ENCODE assay signal across 24 cellular contexts in the genomic region with DNA sequence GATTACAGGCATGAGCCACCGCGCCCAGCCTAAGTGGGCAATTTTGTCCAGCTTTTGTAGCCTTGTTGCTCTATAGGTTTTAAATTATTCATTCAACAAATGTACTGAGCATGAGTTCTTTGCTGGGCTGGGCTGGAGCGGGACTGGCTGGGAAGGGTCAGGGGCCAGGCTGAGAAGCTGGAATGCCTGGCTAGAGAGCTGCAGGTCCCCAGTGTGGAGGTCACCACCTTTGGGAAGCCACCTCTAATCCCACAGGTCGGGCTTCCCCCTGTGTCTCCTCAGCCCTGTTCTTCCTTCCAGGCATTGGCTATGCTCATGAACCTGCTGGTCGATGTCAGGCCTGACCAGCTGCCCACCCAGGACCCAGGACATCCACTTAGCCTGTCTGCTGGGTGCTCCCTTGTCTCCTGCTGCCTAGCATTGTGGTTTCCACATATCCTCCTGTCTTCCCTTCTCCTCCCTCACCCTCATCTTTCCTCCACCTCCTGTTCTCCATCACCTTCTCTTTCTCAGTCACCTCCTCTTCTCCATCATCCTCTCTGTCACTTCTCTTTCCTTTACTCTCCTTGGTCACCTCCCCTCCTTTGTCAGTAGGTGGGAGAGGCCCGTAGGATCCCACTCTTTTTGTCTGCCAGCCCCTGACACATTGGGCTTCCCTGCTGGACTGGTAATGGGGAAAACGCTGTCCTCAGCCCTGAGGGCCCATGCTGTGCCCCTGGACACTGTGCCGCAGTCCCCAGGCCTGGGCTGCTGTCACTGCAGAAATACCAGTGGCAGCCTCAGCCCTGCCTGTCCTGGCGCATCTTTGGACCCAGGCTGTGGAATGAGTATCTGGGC. TPM values are rescaled to one million over a fixed set of nuclear protein-coding genes. Genes with fewer than 3 reads are reported as not detected.
DNase-seq lines count a peak whose midpoint lies in the region; ATAC-seq, FAIRE-seq and TF ChIP-seq lines count a peak whose summit lies in the region.
"Had no signal": no experiment of that assay in that cellular context is flagged by ENCODE, and none has a peak within 500 bp of the region (broad histone marks: within the 10 kb centered on the region; RNA-seq: fewer than 3 reads in every experiment).

No MANE protein-coding gene starts in this region.

- H3K9me3 ChIP-seq in A673 (ENCODE audit: low read depth, low read length, poor library complexity, severe bottlenecking) (no peaks in the 10 kb centered on the region), PC-9 (ENCODE audit: insufficient read depth, low read depth) (peaks cover 28% of the 10 kb centered on the region)
- H3K9me3 ChIP-seq: BLaER1 treated with 17β-estradiol and CSF1 and Interleukin-3, amounts not matched to agents 10 nM and 100 nM had no signal

- H3K36me3 ChIP-seq in A673 (ENCODE audit: insufficient read depth, low read length, poor library complexity, severe bottlenecking), result no peaks in the 10 kb centered on the region
- no peaks in the 10 kb centered on the region for H3K36me3 ChIP-seq in PC-9 (ENCODE audit: low read depth)
- H3K36me3 ChIP-seq: BLaER1 treated with 17β-estradiol and CSF1 and Interleukin-3, amounts not matched to agents 10 nM and 100 nM had no signal

- BruUV-seq in A673 (replicated peaks; lab: Mats Ljungman, UMichigan) (no TSS peak), PC-9 (replicated peaks; lab: Mats Ljungman, UMichigan) (no TSS peak)

- H3K9me2 ChIP-seq in PC-9 (ENCODE audit: insufficient read depth), result no peaks in the 10 kb centered on the region

- POLR2A ChIA-PET in activated CD4-positive, alpha-beta memory T cell treated with anti-CD3 and anti-CD28 coated beads, Interleukin-2, amount 10 ng/mL, durations not matched to agents 7 days and 5 days (lab: Charles Lee), result no interaction called here
- POLR2A ChIA-PET in activated CD4-positive, alpha-beta memory T cell treated with anti-CD3 and anti-CD28 coated beads for 36 hours (lab: Charles Lee), result interaction anchor here (0.6 kb wide), 1 partner anchor 589 kb away, joined by 3 read pairs; no protein-coding TSS in a partner anchor
- POLR2A ChIA-PET in RWPE1 (lab: Yijun Ruan, JAX; ENCODE audit: low non-redundant PET), result interaction anchor here (0.7 kb wide), 1 partner anchor 81 kb away, joined by 6 read pairs; no protein-coding TSS in a partner anchor
- POLR2A ChIA-PET in A673 (lab: Charles Lee; ENCODE audit: low non-redundant PET), result no interaction called here
- POLR2A ChIA-PET in PC-9 (lab: Charles Lee; ENCODE audit: unreplicated experiment), result no interaction called here

- DNase-seq in activated CD4-positive, alpha-beta memory T cell treated with anti-CD3 and anti-CD28 coated beads, Interleukin-2, amount 10 ng/mL, durations not matched to agents 7 days and 5 days, result peak; percentile 11
- no peak for DNase-seq in activated CD4-positive, alpha-beta memory T cell treated with anti-CD3 and anti-CD28 coated beads for 36 hours
- DNase-seq in RWPE1 (ENCODE audit: low spot score) (no peak), left lobe of liver (ENCODE audit: low spot score) (peak; percentile 37), urothelium cell line (ENCODE audit: low spot score) (no peak), A673 (ENCODE audit: low spot score) (no peak), C1 segment of cervical spinal cord (lab: John Stamatoyannopoulos, UW) (no peak), PC-9 (no peak)
- DNase-seq: DMS153, GM23248, HCEC 1CT, NCI-H1092 treated with DMSO at 0.1 percent for 48 hours, NCI-H1436 treated with DMSO at 0.1 percent for 48 hours, NCI-H2029, NCI-H2227 treated with DMSO at 0.1 percent for 48 hours, NCI-H510A had no signal

- H3K27me3 Mint-ChIP-seq in activated CD4-positive, alpha-beta memory T cell treated with anti-CD3 and anti-CD28 coated beads, Interleukin-2, amount 10 ng/mL, durations not matched to agents 7 days and 5 days, result no peaks in the 10 kb centered on the region
- no peaks in the 10 kb centered on the region for H3K27me3 Mint-ChIP-seq in activated CD4-positive, alpha-beta memory T cell treated with anti-CD3 and anti-CD28 coated beads for 36 hours

- H3K4me1 Mint-ChIP-seq in activated CD4-positive, alpha-beta memory T cell treated with anti-CD3 and anti-CD28 coated beads, Interleukin-2, amount 10 ng/mL, durations not matched to agents 7 days and 5 days, result no peaks in the 10 kb centered on the region
- H3K4me1 Mint-ChIP-seq in activated CD4-positive, alpha-beta memory T cell treated with anti-CD3 and anti-CD28 coated beads for 36 hours (ENCODE audit: low read depth), result no peaks in the 10 kb centered on the region

- ATAC-seq in left lobe of liver, result peak; percentile 5
- ATAC-seq: CD8-positive, alpha-beta T cell; SK-N-SH treated with all-trans-retinoic acid at 6 μM for 48 hours had no signal

- H3K79me2 ChIP-seq in PC-9 (ENCODE audit: low read depth), result no peaks in the 10 kb centered on the region

- no peak overlapping the region for H3K4me2 ChIP-seq in PC-9
- H3K4me2 ChIP-seq: BLaER1 treated with 17β-estradiol and CSF1 and Interleukin-3, amounts not matched to agents 10 nM and 100 nM; KMS-11 had no signal

- intact Hi-C loops in activated CD4-positive, alpha-beta memory T cell treated with anti-CD3 and anti-CD28 coated beads for 36 hours (cut with micrococcal nuclease), result no loop called here
- intact Hi-C loops in A673 (cut with micrococcal nuclease; ENCODE audit: unreplicated experiment) (no loop called here), PC-9 (cut with micrococcal nuclease; ENCODE audit: unreplicated experiment) (no loop called here)

- H2AFZ ChIP-seq in PC-9, result no peak overlapping the region
- H2AFZ ChIP-seq: GM23248 had no signal

- H3K27ac ChIP-seq in RWPE1 (peak overlapping the region; percentile 78), A673 (ENCODE audit: low read depth, low read length, poor library complexity, severe bottlenecking) (no peak overlapping the region), PC-9 (no peak overlapping the region)
- H3K27ac ChIP-seq: 22Rv1; BLaER1 treated with 17β-estradiol and CSF1 and Interleukin-3, amounts not matched to agents 10 nM and 100 nM; GM23248; HL-60; KMS-11 had no signal

- H3F3A ChIP-seq in PC-9 (ENCODE audit: insufficient read depth, low read depth), result peaks cover 97% of the 10 kb centered on the region

- H3K4me3 ChIP-seq in A673 (ENCODE audit: low read depth, low read length, poor library complexity, severe bottlenecking) (no peak overlapping the region), PC-9 (no peak overlapping the region)
- H3K4me3 ChIP-seq: BLaER1 treated with 17β-estradiol and CSF1 and Interleukin-3, amounts not matched to agents 10 nM and 100 nM; GM23248 had no signal

- CTCF ChIA-PET in activated CD4-positive, alpha-beta memory T cell treated with anti-CD3 and anti-CD28 coated beads, Interleukin-2, amount 10 ng/mL, durations not matched to agents 7 days and 5 days (lab: Charles Lee), result no interaction called here
- CTCF ChIA-PET in activated CD4-positive, alpha-beta memory T cell treated with anti-CD3 and anti-CD28 coated beads for 36 hours (lab: Charles Lee), result interaction anchor here (1.1 kb wide), 1 partner anchor 112 kb away, joined by 3 read pairs; no protein-coding TSS in a partner anchor
- CTCF ChIA-PET in RWPE1 (lab: Yijun Ruan, JAX), result interaction anchor here (1.2 kb wide), 1 partner anchor 112 kb away, joined by 5 read pairs; no protein-coding TSS in a partner anchor
- CTCF ChIA-PET in A673 (lab: Charles Lee), result no interaction called here
- CTCF ChIA-PET in PC-9 (lab: Charles Lee), result interaction anchor here (0.6 kb wide), 1 partner anchor 662 kb away, joined by 3 read pairs; no protein-coding TSS in a partner anchor

- no peaks in the 10 kb centered on the region for H3K9me3 Mint-ChIP-seq in activated CD4-positive, alpha-beta memory T cell treated with anti-CD3 and anti-CD28 coated beads, Interleukin-2, amount 10 ng/mL, durations not matched to agents 7 days and 5 days
- H3K9me3 Mint-ChIP-seq in activated CD4-positive, alpha-beta memory T cell treated with anti-CD3 and anti-CD28 coated beads for 36 hours, result no peaks in the 10 kb centered on the region
- H3K9me3 Mint-ChIP-seq: CD8-positive, alpha-beta T cell had no signal

- FAIRE-seq in urothelium cell line (lab: Jason Lieb, UNC), result peak; percentile 9
- FAIRE-seq: G401.6, GM12892 had no signal

- H3K27me3 ChIP-seq in A673 (replicated peaks; ENCODE audit: insufficient read depth, low read depth, low read length, poor library complexity) (no peaks in the 10 kb centered on the region), PC-9 (ENCODE audit: insufficient read depth, low read depth) (no peaks in the 10 kb centered on the region)
- H3K27me3 ChIP-seq: BLaER1 treated with 17β-estradiol and CSF1 and Interleukin-3, amounts not matched to agents 10 nM and 100 nM had no signal

- H3K4me3 Mint-ChIP-seq in activated CD4-positive, alpha-beta memory T cell treated with anti-CD3 and anti-CD28 coated beads, Interleukin-2, amount 10 ng/mL, durations not matched to agents 7 days and 5 days, result no peak overlapping the region
- no peak overlapping the region for H3K4me3 Mint-ChIP-seq in activated CD4-positive, alpha-beta memory T cell treated with anti-CD3 and anti-CD28 coated beads for 36 hours
- H3K4me3 Mint-ChIP-seq: CD8-positive, alpha-beta T cell had no signal

- H3K27ac Mint-ChIP-seq in activated CD4-positive, alpha-beta memory T cell treated with anti-CD3 and anti-CD28 coated beads, Interleukin-2, amount 10 ng/mL, durations not matched to agents 7 days and 5 days, result no peak overlapping the region
- no peak overlapping the region for H3K27ac Mint-ChIP-seq in activated CD4-positive, alpha-beta memory T cell treated with anti-CD3 and anti-CD28 coated beads for 36 hours
- H3K27ac Mint-ChIP-seq: CD8-positive, alpha-beta T cell had no signal

- H3K4me1 ChIP-seq in A673 (ENCODE audit: insufficient read depth, low read length, poor library complexity, severe bottlenecking), result no peaks in the 10 kb centered on the region
- H3K4me1 ChIP-seq in PC-9 (replicated peaks; ENCODE audit: insufficient read depth), result no peaks in the 10 kb centered on the region

- no peaks in the 10 kb centered on the region for H4K20me1 ChIP-seq in PC-9 (ENCODE audit: insufficient read depth)
- H4K20me1 ChIP-seq: BLaER1 treated with 17β-estradiol and CSF1 and Interleukin-3, amounts not matched to agents 10 nM and 100 nM had no signal

- H3K36me3 Mint-ChIP-seq in activated CD4-positive, alpha-beta memory T cell treated with anti-CD3 and anti-CD28 coated beads, Interleukin-2, amount 10 ng/mL, durations not matched to agents 7 days and 5 days (ENCODE audit: low read depth), result no peaks in the 10 kb centered on the region
- no peaks in the 10 kb centered on the region for H3K36me3 Mint-ChIP-seq in activated CD4-positive, alpha-beta memory T cell treated with anti-CD3 and anti-CD28 coated beads for 36 hours
- H3K36me3 Mint-ChIP-seq: CD8-positive, alpha-beta T cell had no signal

- TF ChIP-seq CTCF in RWPE1 (conservative IDR thresholded peaks at IDR 0.05; ENCODE audit: low read depth) (no peak), A673 (conservative IDR thresholded peaks at IDR 0.05; ENCODE audit: low read depth, low read length) (no peak), PC-9 (conservative IDR thresholded peaks at IDR 0.05) (no peak)

RNA-seq across cellular contexts. Expression of gene SERINC2, which starts 23.8 kb away (rescaled TPM):
- under 1 TPM; 0.10 to 0.13 TPM for total RNA-seq in activated CD4-positive, alpha-beta memory T cell treated with anti-CD3 and anti-CD28 coated beads, Interleukin-2, amount 10 ng/mL, durations not matched to agents 7 days and 5 days
- total RNA-seq in activated CD4-positive, alpha-beta memory T cell treated with anti-CD3 and anti-CD28 coated beads for 36 hours, result under 1 TPM; 0.29 to 0.34 TPM
- total RNA-seq in left lobe of liver (69.1 TPM), A673 (2021) (0.30 and 0.42 TPM in 2 replicates), PC-9 (2021) (36.0 and 44.0 TPM in 2 replicates)
- total RNA-seq: CD8-positive, alpha-beta T cell had no signal

Comparison
In these comparisons a context has a peak if more than half of its experiments do, and no peak if none do; other contexts are left out.
1. DNase-seq: peak in activated CD4-positive, alpha-beta memory T cell treated with anti-CD3 and anti-CD28 coated beads, Interleukin-2, amount 10 ng/mL, durations not matched to agents 7 days and 5 days (single experiment) and left lobe of liver (single experiment); none in activated CD4-positive, alpha-beta memory T cell treated with anti-CD3 and anti-CD28 coated beads for 36 hours (single experiment), RWPE1 (single experiment), urothelium cell line (single experiment), A673 (single experiment), C1 segment of cervical spinal cord (0 of 14) and PC-9 (0 of 2).
2. CTCF ChIA-PET loops: an anchor here in activated CD4-positive, alpha-beta memory T cell treated with anti-CD3 and anti-CD28 coated beads for 36 hours (1.1 kb wide), RWPE1 (1.2 kb wide) and PC-9 (0.6 kb wide); none called in activated CD4-positive, alpha-beta memory T cell treated with anti-CD3 and anti-CD28 coated beads, Interleukin-2, amount 10 ng/mL, durations not matched to agents 7 days and 5 days and A673.
3. POLR2A ChIA-PET loops: an anchor here in activated CD4-positive, alpha-beta memory T cell treated with anti-CD3 and anti-CD28 coated beads for 36 hours (0.6 kb wide) and RWPE1 (0.7 kb wide); none called in activated CD4-positive, alpha-beta memory T cell treated with anti-CD3 and anti-CD28 coated beads, Interleukin-2, amount 10 ng/mL, durations not matched to agents 7 days and 5 days, A673 and PC-9.
4. RNA of gene SERINC2, which starts 23.8 kb away (total RNA-seq): 69.1 TPM in left lobe of liver (single experiment) and 36.0 to 44.0 TPM in PC-9; 0.29 to 0.34 TPM in activated CD4-positive, alpha-beta memory T cell treated with anti-CD3 and anti-CD28 coated beads for 36 hours, 0.30 to 0.42 TPM in A673 and 0.10 to 0.13 TPM in activated CD4-positive, alpha-beta memory T cell treated with anti-CD3 and anti-CD28 coated beads, Interleukin-2, amount 10 ng/mL, durations not matched to agents 7 days and 5 days; every median in the first group is over 10 times any median in the second.